ENCODE assay signal across 11 cellular contexts in the genomic region with DNA sequence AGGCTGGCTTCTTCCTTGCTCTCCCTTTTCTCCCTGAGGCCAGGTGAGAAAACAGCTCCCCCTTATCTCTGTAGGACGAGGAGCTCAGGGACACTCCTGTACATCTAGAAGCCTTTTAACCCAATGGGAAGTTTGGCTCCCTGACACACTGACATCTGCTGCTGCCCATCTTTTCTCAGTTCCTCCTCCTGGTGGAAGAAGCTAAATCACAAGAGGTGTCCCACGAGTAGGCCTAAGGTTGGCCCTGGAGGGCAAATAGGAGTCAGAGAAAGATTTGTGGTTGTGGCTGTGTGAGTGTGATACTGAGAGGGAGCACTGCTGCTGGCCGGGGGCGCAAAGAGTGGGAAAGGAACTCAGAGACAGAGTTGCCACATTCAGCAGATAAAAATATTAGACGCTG. TPM values are rescaled to one million over a fixed set of nuclear protein-coding genes. Genes with fewer than 3 reads are reported as not detected.
DNase-seq lines count a peak whose midpoint lies in the region; ATAC-seq and TF ChIP-seq lines count a peak whose summit lies in the region.
"Had no signal": no experiment of that assay in that cellular context is flagged by ENCODE, and none has a peak within 500 bp of the region (broad histone marks: within the 10 kb centered on the region; RNA-seq: fewer than 3 reads in every experiment).

No MANE protein-coding gene starts in this region.

- H3K9me3 Mint-ChIP-seq in WTC11: peaks cover 4% of the 10 kb centered on the region; the same call in 1 of the 2 replicates
- H3K9me3 Mint-ChIP-seq: activated T-cell treated with anti-CD3 and anti-CD28 coated beads, Interleukin-2, amount 50 U/mL, for 24 hours; nephron had no signal

- no peak for TF ChIP-seq CTCF in WTC11 (IDR thresholded peaks at IDR 0.05)

- peaks cover 6% of the 10 kb centered on the region for H3K36me3 Mint-ChIP-seq in WTC11

- ATAC-seq in GM18502 (IDR thresholded peaks at IDR 0.05; ENCODE audit: poor library complexity, unreplicated experiment) (peak; percentile 87), GM21367 (IDR thresholded peaks at IDR 0.05; ENCODE audit: unreplicated experiment) (peak; percentile 83), HG03103 (IDR thresholded peaks at IDR 0.05; ENCODE audit: low read depth, unreplicated experiment) (peak; percentile 75), WTC11 (peak; percentile 44)

- H3K4me1 Mint-ChIP-seq in WTC11: peaks cover 41% of the 10 kb centered on the region

- CTCF ChIA-PET in WTC11 (lab: Charles Lee): no interaction called here

- no peak overlapping the region for H3K4me3 Mint-ChIP-seq in WTC11
- H3K4me3 Mint-ChIP-seq: activated T-cell treated with anti-CD3 and anti-CD28 coated beads, Interleukin-2, amount 50 U/mL, for 24 hours; nephron had no signal

- no peak for DNase-seq in WTC11 (ENCODE audit: low spot score)
- no peak for DNase-seq in GOT3 (lab: John Stamatoyannopoulos, UW)
- DNase-seq in T-helper 1 cell: no peak
- no peak for DNase-seq in AG08396 (ENCODE audit: low spot score)
- no peak for DNase-seq in NCI-H748 (lab: John Stamatoyannopoulos, UW; ENCODE audit: unreplicated experiment)
- DNase-seq: activated T-cell treated with anti-CD3 and anti-CD28 coated beads, Interleukin-2, amount 50 U/mL, for 24 hours; SW 1271 had no signal

- no peak overlapping the region for H3K27ac Mint-ChIP-seq in WTC11
- H3K27ac Mint-ChIP-seq: activated T-cell treated with anti-CD3 and anti-CD28 coated beads, Interleukin-2, amount 50 U/mL, for 24 hours had no signal

- POLR2A ChIA-PET in WTC11 (lab: Charles Lee): no interaction called here

- peaks cover 34% of the 10 kb centered on the region for H3K27me3 Mint-ChIP-seq in WTC11 (ENCODE audit: low read depth)
- H3K27me3 Mint-ChIP-seq: activated T-cell treated with anti-CD3 and anti-CD28 coated beads, Interleukin-2, amount 50 U/mL, for 24 hours had no signal

TF ChIP-seq in WTC11, 78 proteins besides CTCF, POLR2A, EP300 and RAD21:
- TF ChIP-seq FOXJ3 (CRISPR knock-in tag; IDR thresholded peaks at IDR 0.05; ENCODE audit: borderline replicate concordance) (no peak), RELA (CRISPR knock-in tag; IDR thresholded peaks at IDR 0.05; ENCODE audit: borderline replicate concordance) (no peak), TCF7 (CRISPR knock-in tag; IDR thresholded peaks at IDR 0.05; ENCODE audit: low read depth) (no peak), GABPB1 (CRISPR knock-in tag; IDR thresholded peaks at IDR 0.05) (no peak), ZBTB21 (CRISPR knock-in tag; IDR thresholded peaks at IDR 0.05; ENCODE audit: borderline replicate concordance) (no peak), NR2C2 (CRISPR knock-in tag; IDR thresholded peaks at IDR 0.05) (no peak), ATF1 (CRISPR knock-in tag; IDR thresholded peaks at IDR 0.05) (no peak), PRRX2 (CRISPR knock-in tag; IDR thresholded peaks at IDR 0.05) (no peak), EMX1 (CRISPR knock-in tag; IDR thresholded peaks at IDR 0.05) (no peak)
- TF ChIP-seq, protein P1, sequence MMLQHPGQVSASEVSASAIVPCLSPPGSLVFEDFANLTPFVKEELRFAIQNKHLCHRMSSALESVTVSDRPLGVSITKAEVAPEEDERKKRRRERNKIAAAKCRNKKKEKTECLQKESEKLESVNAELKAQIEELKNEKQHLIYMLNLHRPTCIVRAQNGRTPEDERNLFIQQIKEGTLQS (CRISPR knock-in tag; conservative IDR thresholded peaks at IDR 0.05): no peak
- TF ChIP-seq, protein P2, sequence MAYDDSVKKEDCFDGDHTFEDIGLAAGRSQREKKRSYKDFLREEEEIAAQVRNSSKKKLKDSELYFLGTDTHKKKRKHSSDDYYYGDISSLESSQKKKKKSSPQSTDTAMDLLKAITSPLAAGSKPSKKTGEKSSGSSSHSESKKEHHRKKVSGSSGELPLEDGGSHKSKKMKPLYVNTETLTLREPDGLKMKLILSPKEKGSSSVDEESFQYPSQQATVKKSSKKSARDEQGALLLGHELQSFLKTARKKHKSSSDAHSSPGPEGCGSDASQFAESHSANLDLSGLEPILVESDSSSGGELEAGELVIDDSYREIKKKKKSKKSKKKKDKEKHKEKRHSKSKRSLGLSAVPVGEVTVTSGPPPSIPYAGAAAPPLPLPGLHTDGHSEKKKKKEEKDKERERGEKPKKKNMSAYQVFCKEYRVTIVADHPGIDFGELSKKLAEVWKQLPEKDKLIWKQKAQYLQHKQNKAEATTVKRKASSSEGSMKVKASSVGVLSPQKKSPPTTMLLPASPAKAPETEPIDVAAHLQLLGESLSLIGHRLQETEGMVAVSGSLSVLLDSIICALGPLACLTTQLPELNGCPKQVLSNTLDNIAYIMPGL (CRISPR knock-in tag; IDR thresholded peaks at IDR 0.05): no peak

RNA-seq across cellular contexts. Expression of a gene that starts 49.5 kb away (rescaled TPM):
- total RNA-seq in WTC11 (2021): 3.7 to 7.2 TPM (median 4.2 TPM) in 3 replicates
